Comparison of ENCODE assay signal across 16 cellular contexts in the genomic region with DNA sequence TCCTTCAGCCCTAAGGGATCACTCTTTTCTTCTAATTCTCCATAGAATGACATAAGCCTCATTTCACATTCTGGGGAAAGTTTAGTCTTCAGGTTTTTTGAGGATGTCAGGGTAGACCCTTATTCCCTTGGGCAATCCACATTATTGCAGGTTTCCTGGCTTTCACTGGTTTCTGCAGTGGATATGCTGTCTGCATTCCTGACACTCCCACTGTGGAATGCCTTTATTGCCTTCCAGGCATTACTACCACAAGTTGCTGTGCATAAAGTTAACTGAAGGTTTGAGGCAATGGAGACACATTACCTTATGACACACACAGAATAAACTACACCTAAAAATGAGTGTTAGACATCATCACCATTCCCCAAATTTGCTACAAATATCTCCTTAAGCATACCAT. TPM values are rescaled to one million over a fixed set of nuclear protein-coding genes. Genes with fewer than 3 reads are reported as not detected.
A peak's percentile ranks its signal among the peaks of the same experiment; 100 is the strongest.
DNase-seq lines count a peak whose midpoint lies in the region; ATAC-seq and TF ChIP-seq lines count a peak whose summit lies in the region.
"Had no signal": no experiment of that assay in that cellular context is flagged by ENCODE, and none has a peak within 500 bp of the region (broad histone marks: within the 10 kb centered on the region; RNA-seq: fewer than 3 reads in every experiment).

No MANE protein-coding gene starts in this region.

- peaks cover 45% of the 10 kb centered on the region for H3K36me3 Mint-ChIP-seq in activated CD4-positive, alpha-beta T cell treated with anti-CD3 and anti-CD28 coated beads, Interleukin-2, amount 10 ng/mL, durations not matched to agents 24 days and 14 days (ENCODE audit: low read depth)
- H3K36me3 Mint-ChIP-seq in natural killer cell: peaks cover 29% of the 10 kb centered on the region

- no peaks in the 10 kb centered on the region for H3K4me1 ChIP-seq in BE2C
- H3K4me1 ChIP-seq in right atrium auricular region: no peaks in the 10 kb centered on the region

- CTCF ChIA-PET in RWPE1 (lab: Yijun Ruan, JAX): no interaction called here

- POLR2A ChIA-PET in RWPE1 (lab: Yijun Ruan, JAX; ENCODE audit: low non-redundant PET): no interaction called here

- H3K36me3 ChIP-seq in BE2C: no peaks in the 10 kb centered on the region
- no peaks in the 10 kb centered on the region for H3K36me3 ChIP-seq in right atrium auricular region

- peak overlapping the region; percentile 24 for H3K4me3 Mint-ChIP-seq in activated CD4-positive, alpha-beta T cell treated with anti-CD3 and anti-CD28 coated beads, Interleukin-2, amount 10 ng/mL, durations not matched to agents 24 days and 14 days
- peak overlapping the region; percentile 82 for H3K4me3 Mint-ChIP-seq in natural killer cell

- peaks cover 15% of the 10 kb centered on the region for H3K9me3 Mint-ChIP-seq in activated CD4-positive, alpha-beta T cell treated with anti-CD3 and anti-CD28 coated beads, Interleukin-2, amount 10 ng/mL, durations not matched to agents 24 days and 14 days
- peaks cover 0 to 2% of the 10 kb centered on the region in 2 donors for H3K9me3 Mint-ChIP-seq in natural killer cell

- no peaks in the 10 kb centered on the region for H3K27me3 Mint-ChIP-seq in activated CD4-positive, alpha-beta T cell treated with anti-CD3 and anti-CD28 coated beads, Interleukin-2, amount 10 ng/mL, durations not matched to agents 24 days and 14 days
- H3K27me3 Mint-ChIP-seq in natural killer cell (ENCODE audit: low read depth in 2 of 2): no peaks in the 10 kb centered on the region

- TF ChIP-seq CTCF in RWPE1 (conservative IDR thresholded peaks at IDR 0.05; ENCODE audit: low read depth) (no peak), epithelial cell of esophagus (IDR thresholded peaks at IDR 0.05; ENCODE audit: insufficient read depth, low read depth, low read length, missing control alignments) (no peak), natural killer cell (IDR thresholded peaks at IDR 0.05) (no peak), BE2C (IDR thresholded peaks at IDR 0.05; ENCODE audit: low read depth, low read length) (no peak), right atrium auricular region (IDR thresholded peaks at IDR 0.05) (no peak)

- no peak overlapping the region for H3K27ac Mint-ChIP-seq in activated CD4-positive, alpha-beta T cell treated with anti-CD3 and anti-CD28 coated beads, Interleukin-2, amount 10 ng/mL, durations not matched to agents 24 days and 14 days
- peak overlapping the region; percentile 79 to 98 for H3K27ac Mint-ChIP-seq in natural killer cell
- H3K27ac Mint-ChIP-seq: IgD-negative memory B cell had no signal

- no peaks in the 10 kb centered on the region for H3K9me3 ChIP-seq in BE2C
- H3K9me3 ChIP-seq in right atrium auricular region: no peaks in the 10 kb centered on the region

- H3K4me1 Mint-ChIP-seq in activated CD4-positive, alpha-beta T cell treated with anti-CD3 and anti-CD28 coated beads, Interleukin-2, amount 10 ng/mL, durations not matched to agents 24 days and 14 days: peaks cover 79% of the 10 kb centered on the region
- H3K4me1 Mint-ChIP-seq in natural killer cell: peaks cover 91 to 97% of the 10 kb centered on the region in 2 donors
- H3K4me1 Mint-ChIP-seq: IgD-negative memory B cell had no signal

- DNase-seq in activated CD4-positive, alpha-beta T cell treated with anti-CD3 and anti-CD28 coated beads, Interleukin-2, amount 10 ng/mL, durations not matched to agents 24 days and 14 days: no peak
- no peak for DNase-seq in activated CD4-positive, alpha-beta T cell treated with anti-CD3 and anti-CD28 coated beads for 4 hours
- DNase-seq in RWPE1 (ENCODE audit: low spot score) (peak; percentile 21), epithelial cell of esophagus (ENCODE audit: low read depth) (peak; percentile 54), natural killer cell (no peak), BE2C (no peak), right atrium auricular region (ENCODE audit: low spot score) (no peak)
- DNase-seq: activated CD4-positive, alpha-beta T cell treated with anti-CD3 and anti-CD28 coated beads for 48 hours; activated gamma-delta T cell; NCI-H1417; nucleus accumbens; small intestine had no signal

- intact Hi-C loops in activated CD4-positive, alpha-beta T cell treated with anti-CD3 and anti-CD28 coated beads, Interleukin-2, amount 10 ng/mL, durations not matched to agents 24 days and 14 days (cut with micrococcal nuclease): loop anchor here (10.0 kb wide), 1 partner anchor 163 kb away; no protein-coding TSS in a partner anchor
- intact Hi-C loops in natural killer cell (cut with micrococcal nuclease): loop anchor here (2.0 kb wide), 1 partner anchor 27 kb away; no protein-coding TSS in a partner anchor

- H3K27ac ChIP-seq in RWPE1: no peak overlapping the region
- no peak overlapping the region for H3K27ac ChIP-seq in right atrium auricular region

- no peak overlapping the region for H3K4me3 ChIP-seq in epithelial cell of esophagus (ENCODE audit: low read length)
- no peak overlapping the region for H3K4me3 ChIP-seq in BE2C (ENCODE audit: low read depth, low read length)
- no peak overlapping the region for H3K4me3 ChIP-seq in right atrium auricular region
- H3K4me3 ChIP-seq: lung had no signal

- no peaks in the 10 kb centered on the region for H3K27me3 ChIP-seq in BE2C
- H3K27me3 ChIP-seq in right atrium auricular region: no peaks in the 10 kb centered on the region

- ATAC-seq in natural killer cell (no peak), GM19467 (IDR thresholded peaks at IDR 0.05; ENCODE audit: unreplicated experiment) (no peak)

RNA-seq across cellular contexts. Expression of gene FASLG, which starts 12.7 kb away (rescaled TPM):
- 54.4 and 55.9 TPM in 2 replicates for total RNA-seq in activated CD4-positive, alpha-beta T cell treated with anti-CD3 and anti-CD28 coated beads, Interleukin-2, amount 10 ng/mL, durations not matched to agents 24 days and 14 days
- 10 to 100 TPM; 22.1 to 44.5 (median 24.1) TPM for total RNA-seq in natural killer cell
- polyA plus RNA-seq in BE2C (2012; ENCODE audit: insufficient read depth, insufficient read length, low read depth): not detected
- not detected for total RNA-seq in right atrium auricular region
- total RNA-seq: endothelial cell of umbilical vein had no signal
- polyA plus RNA-seq: endothelial cell of umbilical vein had no signal

Comparison
In these comparisons a context has a peak if more than half of its experiments do, and no peak if none do; other contexts are left out.
1. DNase-seq: peak in RWPE1 (single experiment) and epithelial cell of esophagus (single experiment); none in activated CD4-positive, alpha-beta T cell treated with anti-CD3 and anti-CD28 coated beads, Interleukin-2, amount 10 ng/mL, durations not matched to agents 24 days and 14 days (single experiment), activated CD4-positive, alpha-beta T cell treated with anti-CD3 and anti-CD28 coated beads for 4 hours (0 of 2), natural killer cell (single experiment), BE2C (single experiment) and right atrium auricular region (single experiment).
2. RNA of gene FASLG, which starts 12.7 kb away (total RNA-seq): 54.4 to 55.9 TPM in activated CD4-positive, alpha-beta T cell treated with anti-CD3 and anti-CD28 coated beads, Interleukin-2, amount 10 ng/mL, durations not matched to agents 24 days and 14 days and 22.1 to 44.5 TPM in natural killer cell; not detected in right atrium auricular region; every median in the first group is over 10 times any median in the second.